In genomic region chr14:99731536-99732435, GRCh38 we compare ENCODE assay signal across 12 cellular contexts. TPM values are rescaled to one million over a fixed set of nuclear protein-coding genes. Genes with fewer than 3 reads are reported as not detected.
A peak's percentile ranks its signal among the peaks of the same experiment; 100 is the strongest.
DNase-seq lines count a peak whose midpoint lies in the region; ATAC-seq, FAIRE-seq and TF ChIP-seq lines count a peak whose summit lies in the region.
"Had no signal": no experiment of that assay in that cellular context is flagged by ENCODE, and none has a peak within 500 bp of the region (broad histone marks: within the 10 kb centered on the region; RNA-seq: fewer than 3 reads in every experiment).

No MANE protein-coding gene starts in this region.

- H3K4me3 Mint-ChIP-seq in activated naive CD4-positive, alpha-beta T cell treated with anti-CD3 and anti-CD28 coated beads, Interleukin-2, amount 10 ng/mL, durations not matched to agents 7 days and 5 days, result no peak overlapping the region
- peak overlapping the region; percentile 33 to 77 (median 71) for H3K4me3 Mint-ChIP-seq in nephron
- no peak overlapping the region for H3K4me3 Mint-ChIP-seq in activated T-helper 1 cell treated with anti-CD3 and anti-CD28 coated beads, Interleukin-12 subunit alpha, Interleukin-12 subunit beta, Interleukin-2, Interleukin-4 antibody, amounts not matched to agents 30 ng/mL and 10 ng/mL and 1 ng/mL, durations not matched to agents 14 hours and 24 hours and 36 hours
- H3K4me3 Mint-ChIP-seq: activated CD8-positive, alpha-beta T cell treated with anti-CD3 and anti-CD28 coated beads, Interleukin-2, amount 10 ng/mL, durations not matched to agents 7 days and 5 days had no signal

- no peaks in the 10 kb centered on the region for H3K9me3 Mint-ChIP-seq in activated naive CD4-positive, alpha-beta T cell treated with anti-CD3 and anti-CD28 coated beads, Interleukin-2, amount 10 ng/mL, durations not matched to agents 7 days and 5 days
- no peaks in the 10 kb centered on the region for H3K9me3 Mint-ChIP-seq in nephron
- H3K9me3 Mint-ChIP-seq in activated T-helper 1 cell treated with anti-CD3 and anti-CD28 coated beads, Interleukin-12 subunit alpha, Interleukin-12 subunit beta, Interleukin-2, Interleukin-4 antibody, amounts not matched to agents 30 ng/mL and 10 ng/mL and 1 ng/mL, durations not matched to agents 14 hours and 24 hours and 36 hours, result no peaks in the 10 kb centered on the region

- TF ChIP-seq POLR2A in gastroesophageal sphincter (IDR thresholded peaks at IDR 0.05), result no peak
- no peak for TF ChIP-seq POLR2A in H54 (IDR thresholded peaks at IDR 0.05; ENCODE audit: low read depth, low read length)

- TF ChIP-seq CTCF in gastroesophageal sphincter (IDR thresholded peaks at IDR 0.05) (no peak), nephron (IDR thresholded peaks at IDR 0.05; ENCODE audit: unreplicated experiment in 3 of 3) (no peak), upper lobe of right lung (IDR thresholded peaks at IDR 0.05) (no peak)

- H3K4me3 ChIP-seq in gastroesophageal sphincter (no peak overlapping the region), upper lobe of right lung (no peak overlapping the region)

- no peak for FAIRE-seq in H54 (lab: Jason Lieb, UNC)

- TF ChIP-seq EP300 in gastroesophageal sphincter (IDR thresholded peaks at IDR 0.05), result no peak

- DNase-seq in activated naive CD4-positive, alpha-beta T cell treated with anti-CD3 and anti-CD28 coated beads, Interleukin-2, amount 10 ng/mL, durations not matched to agents 7 days and 5 days, result peak; percentile 18
- DNase-seq in activated naive CD4-positive, alpha-beta T cell treated with Interleukin-2 at 50 U/mL for 16 hours, result no peak
- DNase-seq in upper lobe of right lung (peak; percentile 65), H54 (ENCODE audit: insufficient read length, low spot score) (no peak), NCI-H1436 (lab: John Stamatoyannopoulos, UW) (no peak)
- DNase-seq in activated T-helper 1 cell treated with anti-CD3 and anti-CD28 coated beads, Interleukin-12 subunit alpha, Interleukin-12 subunit beta, Interleukin-2, Interleukin-4 antibody, amounts not matched to agents 30 ng/mL and 10 ng/mL and 1 ng/mL, durations not matched to agents 14 hours and 24 hours and 36 hours (ENCODE audit: low spot score), result no peak
- DNase-seq: activated CD8-positive, alpha-beta T cell treated with anti-CD3 and anti-CD28 coated beads, Interleukin-2, amount 10 ng/mL, durations not matched to agents 7 days and 5 days; PC-3 had no signal

- H3K4me1 Mint-ChIP-seq in activated naive CD4-positive, alpha-beta T cell treated with anti-CD3 and anti-CD28 coated beads, Interleukin-2, amount 10 ng/mL, durations not matched to agents 7 days and 5 days, result peaks cover 2% of the 10 kb centered on the region
- peaks cover 14% of the 10 kb centered on the region for H3K4me1 Mint-ChIP-seq in nephron
- H3K4me1 Mint-ChIP-seq in activated T-helper 1 cell treated with anti-CD3 and anti-CD28 coated beads, Interleukin-12 subunit alpha, Interleukin-12 subunit beta, Interleukin-2, Interleukin-4 antibody, amounts not matched to agents 30 ng/mL and 10 ng/mL and 1 ng/mL, durations not matched to agents 14 hours and 24 hours and 36 hours (ENCODE audit: low read depth), result no peaks in the 10 kb centered on the region

- H3K27ac Mint-ChIP-seq in activated naive CD4-positive, alpha-beta T cell treated with anti-CD3 and anti-CD28 coated beads, Interleukin-2, amount 10 ng/mL, durations not matched to agents 7 days and 5 days, result no peak overlapping the region
- peak overlapping the region in 2 of 3 experiments; percentile 66 to 86 for H3K27ac Mint-ChIP-seq in nephron
- H3K27ac Mint-ChIP-seq in activated T-helper 1 cell treated with anti-CD3 and anti-CD28 coated beads, Interleukin-12 subunit alpha, Interleukin-12 subunit beta, Interleukin-2, Interleukin-4 antibody, amounts not matched to agents 30 ng/mL and 10 ng/mL and 1 ng/mL, durations not matched to agents 14 hours and 24 hours and 36 hours, result no peak overlapping the region
- H3K27ac Mint-ChIP-seq: activated CD8-positive, alpha-beta T cell treated with anti-CD3 and anti-CD28 coated beads, Interleukin-2, amount 10 ng/mL, durations not matched to agents 7 days and 5 days had no signal

- intact Hi-C loops in upper lobe of right lung (cut with DNase I), result loop anchor here (10.0 kb wide), 1 partner anchor 63 kb away; the partner anchor contains the start of gene EML1
- intact Hi-C loops in activated T-helper 1 cell treated with anti-CD3 and anti-CD28 coated beads, Interleukin-12 subunit alpha, Interleukin-12 subunit beta, Interleukin-2, Interleukin-4 antibody, amounts not matched to agents 30 ng/mL and 10 ng/mL and 1 ng/mL, durations not matched to agents 14 hours and 24 hours and 36 hours (cut with micrococcal nuclease), result loop anchor here (5.0 kb wide), 1 partner anchor 61 kb away; the partner anchor contains the start of gene EML1

- peak; percentile 35 for ATAC-seq in gastroesophageal sphincter
- no peak for ATAC-seq in upper lobe of right lung
- ATAC-seq: activated CD8-positive, alpha-beta T cell treated with anti-CD3 and anti-CD28 coated beads, Interleukin-2, amount 10 ng/mL, durations not matched to agents 7 days and 5 days had no signal

- WGBS in gastroesophageal sphincter (ENCODE audit: low coverage in 1 of 2), 2 donors, result no CpG with 5 or more reads among the region's 32 CpGs

- no peaks in the 10 kb centered on the region for H3K36me3 ChIP-seq in gastroesophageal sphincter
- H3K36me3 ChIP-seq in upper lobe of right lung, result no peaks in the 10 kb centered on the region

- H3K27ac ChIP-seq in gastroesophageal sphincter (peak overlapping the region in 3 of 4 donors; percentile 53 to 74 (median 68)), upper lobe of right lung (no peak overlapping the region)

- CTCF ChIA-PET in activated naive CD4-positive, alpha-beta T cell treated with anti-CD3 and anti-CD28 coated beads, Interleukin-2, amount 10 ng/mL, durations not matched to agents 7 days and 5 days (lab: Charles Lee), result interaction anchor here (0.9 to 1.4 kb wide), 2 partner anchors 11 to 16 kb away, joined by 3 to 4 read pairs; no protein-coding TSS in a partner anchor

- peaks cover 76% of the 10 kb centered on the region for H3K27me3 Mint-ChIP-seq in activated naive CD4-positive, alpha-beta T cell treated with anti-CD3 and anti-CD28 coated beads, Interleukin-2, amount 10 ng/mL, durations not matched to agents 7 days and 5 days
- H3K27me3 Mint-ChIP-seq in nephron (ENCODE audit: low read depth), result peaks cover 15% of the 10 kb centered on the region
- peaks cover 6% of the 10 kb centered on the region for H3K27me3 Mint-ChIP-seq in activated T-helper 1 cell treated with anti-CD3 and anti-CD28 coated beads, Interleukin-12 subunit alpha, Interleukin-12 subunit beta, Interleukin-2, Interleukin-4 antibody, amounts not matched to agents 30 ng/mL and 10 ng/mL and 1 ng/mL, durations not matched to agents 14 hours and 24 hours and 36 hours (ENCODE audit: insufficient read depth)

- H3K27me3 ChIP-seq in gastroesophageal sphincter, result no peaks in the 10 kb centered on the region
- H3K27me3 ChIP-seq in upper lobe of right lung, result no peaks in the 10 kb centered on the region

- H3K4me1 ChIP-seq in gastroesophageal sphincter, result peaks cover 0 to 68% (median 23%) of the 10 kb centered on the region in 3 donors
- peaks cover 14% of the 10 kb centered on the region for H3K4me1 ChIP-seq in upper lobe of right lung

- no peaks in the 10 kb centered on the region for H3K36me3 Mint-ChIP-seq in activated naive CD4-positive, alpha-beta T cell treated with anti-CD3 and anti-CD28 coated beads, Interleukin-2, amount 10 ng/mL, durations not matched to agents 7 days and 5 days
- H3K36me3 Mint-ChIP-seq in nephron (ENCODE audit: low read depth), result no peaks in the 10 kb centered on the region
- H3K36me3 Mint-ChIP-seq in activated T-helper 1 cell treated with anti-CD3 and anti-CD28 coated beads, Interleukin-12 subunit alpha, Interleukin-12 subunit beta, Interleukin-2, Interleukin-4 antibody, amounts not matched to agents 30 ng/mL and 10 ng/mL and 1 ng/mL, durations not matched to agents 14 hours and 24 hours and 36 hours (ENCODE audit: low read depth), result no peaks in the 10 kb centered on the region

- no peaks in the 10 kb centered on the region for H3K9me3 ChIP-seq in gastroesophageal sphincter
- no peaks in the 10 kb centered on the region for H3K9me3 ChIP-seq in upper lobe of right lung

RNA-seq across cellular contexts. Expression of gene CYP46A1, which starts 47.7 kb away (rescaled TPM):
- total RNA-seq in gastroesophageal sphincter (1 to 10 TPM in 1 of 4 donors, under 1 TPM in 2, not detected in 1; 0.78 to 1.4 (median 0.94) TPM), upper lobe of right lung (1.3 TPM)
- total RNA-seq in activated T-helper 1 cell treated with anti-CD3 and anti-CD28 coated beads, Interleukin-12 subunit alpha, Interleukin-12 subunit beta, Interleukin-2, Interleukin-4 antibody, amounts not matched to agents 30 ng/mL and 10 ng/mL and 1 ng/mL, durations not matched to agents 14 hours and 24 hours and 36 hours, result 0.27 TPM in 1 of 2 replicates, not detected in the other
- total RNA-seq: activated CD8-positive, alpha-beta T cell treated with anti-CD3 and anti-CD28 coated beads, Interleukin-2, amount 10 ng/mL, durations not matched to agents 7 days and 5 days; kidney epithelial cell; T-helper 1 cell treated with Interleukin-12 subunit alpha and Interleukin-12 subunit beta and Interleukin-4 antibody, amounts not matched to agents 30 ng/mL and 1 ng/mL, for 36 hours had no signal

Comparison
In these comparisons a context has a peak if more than half of its experiments do, and no peak if none do; other contexts are left out.
1. DNase-seq: peak in activated naive CD4-positive, alpha-beta T cell treated with anti-CD3 and anti-CD28 coated beads, Interleukin-2, amount 10 ng/mL, durations not matched to agents 7 days and 5 days (single experiment) and upper lobe of right lung (single experiment); none in activated naive CD4-positive, alpha-beta T cell treated with Interleukin-2 at 50 U/mL for 16 hours (single experiment), activated T-helper 1 cell treated with anti-CD3 and anti-CD28 coated beads, Interleukin-12 subunit alpha, Interleukin-12 subunit beta, Interleukin-2, Interleukin-4 antibody, amounts not matched to agents 30 ng/mL and 10 ng/mL and 1 ng/mL, durations not matched to agents 14 hours and 24 hours and 36 hours (single experiment), H54 (single experiment) and NCI-H1436 (single experiment).
2. H3K27ac Mint-ChIP-seq: peak in nephron (2 of 3); none in activated naive CD4-positive, alpha-beta T cell treated with anti-CD3 and anti-CD28 coated beads, Interleukin-2, amount 10 ng/mL, durations not matched to agents 7 days and 5 days (single experiment) and activated T-helper 1 cell treated with anti-CD3 and anti-CD28 coated beads, Interleukin-12 subunit alpha, Interleukin-12 subunit beta, Interleukin-2, Interleukin-4 antibody, amounts not matched to agents 30 ng/mL and 10 ng/mL and 1 ng/mL, durations not matched to agents 14 hours and 24 hours and 36 hours (single experiment).
3. H3K4me3 Mint-ChIP-seq: peak in nephron (3 of 3); none in activated naive CD4-positive, alpha-beta T cell treated with anti-CD3 and anti-CD28 coated beads, Interleukin-2, amount 10 ng/mL, durations not matched to agents 7 days and 5 days (single experiment) and activated T-helper 1 cell treated with anti-CD3 and anti-CD28 coated beads, Interleukin-12 subunit alpha, Interleukin-12 subunit beta, Interleukin-2, Interleukin-4 antibody, amounts not matched to agents 30 ng/mL and 10 ng/mL and 1 ng/mL, durations not matched to agents 14 hours and 24 hours and 36 hours (single experiment).